ENCODE assay signal across 11 cellular contexts in the genomic region with DNA sequence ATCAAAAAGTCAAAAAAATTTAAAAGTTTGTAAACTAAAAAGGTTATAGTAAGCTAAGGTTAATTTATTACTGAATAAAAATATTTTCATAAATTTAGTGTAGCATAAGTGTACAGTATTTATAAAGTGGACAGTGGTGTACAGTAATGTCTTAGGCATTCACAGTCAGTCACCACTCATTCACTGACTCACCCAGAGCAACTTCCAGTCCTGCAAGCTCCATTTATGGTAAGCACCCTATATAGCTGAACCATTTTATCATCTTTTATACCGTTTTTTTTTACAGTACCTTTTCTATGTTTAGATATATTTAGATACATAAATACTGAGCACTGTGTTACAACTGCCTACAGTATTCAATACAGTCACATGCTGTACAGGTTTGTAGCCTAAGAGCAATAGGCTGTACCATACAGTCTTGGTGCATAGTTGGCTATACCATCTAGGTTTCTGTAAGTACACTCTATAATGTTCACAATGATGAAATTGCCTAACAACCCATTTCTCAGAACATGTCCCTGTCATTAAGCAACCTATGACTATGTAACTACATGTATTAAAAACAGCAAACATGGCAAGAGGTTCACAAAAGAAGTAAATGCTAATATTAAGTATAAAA. TPM values are rescaled to one million over a fixed set of nuclear protein-coding genes. Genes with fewer than 3 reads are reported as not detected.
DNase-seq lines count a peak whose midpoint lies in the region; ATAC-seq and TF ChIP-seq lines count a peak whose summit lies in the region.
"Had no signal": no experiment of that assay in that cellular context is flagged by ENCODE, and none has a peak within 500 bp of the region (broad histone marks: within the 10 kb centered on the region; RNA-seq: fewer than 3 reads in every experiment).

No MANE protein-coding gene starts in this region.

- H4K20me1 ChIP-seq in SK-N-SH (ENCODE audit: insufficient read depth) (no peaks in the 10 kb centered on the region; the same call in 1 of the 2 replicates), fibroblast of lung (ENCODE audit: control insufficient read depth, extremely low read depth, insufficient read depth, low read length) (no peaks in the 10 kb centered on the region), smooth muscle cell (ENCODE audit: low read depth) (peaks cover 25% of the 10 kb centered on the region), neural progenitor cell (ENCODE audit: low read depth) (no peaks in the 10 kb centered on the region)

- H3K79me2 ChIP-seq in SK-N-SH (ENCODE audit: insufficient read depth) (peaks cover 84% of the 10 kb centered on the region), fibroblast of lung (ENCODE audit: control insufficient read depth, insufficient read depth, low read length) (peaks cover 83% of the 10 kb centered on the region), smooth muscle cell (ENCODE audit: low read depth) (peaks cover 49% of the 10 kb centered on the region), neural progenitor cell (ENCODE audit: low read depth) (peaks cover 24% of the 10 kb centered on the region)

- CTCF ChIA-PET in SK-N-SH (lab: Yijun Ruan, JAX) = interaction anchor here (0.9 to 7.0 kb wide), 6 partner anchors 9 to 177 kb away, joined by 3 to 105 read pairs (median 4); no protein-coding TSS in a partner anchor

- no peaks in the 10 kb centered on the region for H3K9me2 ChIP-seq in SK-N-SH

- DNase-seq in activated naive CD4-positive, alpha-beta T cell treated with anti-CD3 and anti-CD28 coated beads, Interleukin-2, amount 50 U/mL, for 72 hours (ENCODE audit: low spot score in 2 of 2) = no peak
- DNase-seq in activated naive CD4-positive, alpha-beta T cell (lab: John Stamatoyannopoulos, UW) = no peak
- no peak for DNase-seq in SK-N-SH
- peak; percentile 86 to 87 for DNase-seq in fibroblast of lung (ENCODE audit: low read depth in 2 of 2)
- DNase-seq in smooth muscle cell (lab: John Stamatoyannopoulos, UW; ENCODE audit: unreplicated experiment) = no peak
- DNase-seq in neural progenitor cell (ENCODE audit: low spot score) = no peak
- DNase-seq in NCI-H2196 treated with DMSO at 0.1 percent for 48 hours (lab: John Stamatoyannopoulos, UW; ENCODE audit: unreplicated experiment) = no peak
- DNase-seq: left cardiac atrium, NCI-H1694 treated with DMSO at 0.1 percent for 48 hours, T-helper 9 cell had no signal

- H3K4me2 ChIP-seq in SK-N-SH = peak overlapping the region; percentile 8; the same call in 1 of the 2 replicates
- H3K4me2 ChIP-seq in fibroblast of lung (ENCODE audit: extremely low read depth, insufficient read depth, low read length) = peak overlapping the region; percentile 44
- H3K4me2 ChIP-seq in smooth muscle cell = peak overlapping the region; percentile 73
- no peak overlapping the region for H3K4me2 ChIP-seq in neural progenitor cell

- no peak overlapping the region for H3K4me3 Mint-ChIP-seq in neural progenitor cell

- H3K4me3 ChIP-seq in SK-N-SH (ENCODE audit: low read depth in 2 of 2, low read length in 1 of 2) (no peak overlapping the region), fibroblast of lung (replicated peaks in 1 of 4; ENCODE audit: control extremely low read depth in 1 of 4, insufficient read depth in 1 of 4, low read depth in 3 of 4, low read length in 4 of 4) (no peak overlapping the region), smooth muscle cell (no peak overlapping the region), neural progenitor cell (no peak overlapping the region)

- H3K27me3 Mint-ChIP-seq in neural progenitor cell (ENCODE audit: insufficient read depth, low read depth) = no peaks in the 10 kb centered on the region

- peaks cover 38% of the 10 kb centered on the region for H3K4me1 Mint-ChIP-seq in neural progenitor cell

- H2AFZ ChIP-seq in SK-N-SH (ENCODE audit: low read depth) = no peak overlapping the region
- H2AFZ ChIP-seq in fibroblast of lung (ENCODE audit: low read length) = no peak overlapping the region
- H2AFZ ChIP-seq in smooth muscle cell (ENCODE audit: low read depth) = no peak overlapping the region
- no peak overlapping the region for H2AFZ ChIP-seq in neural progenitor cell (replicated peaks)

- H3K27ac ChIP-seq in SK-N-SH (ENCODE audit: low read depth in 2 of 2, low read length in 1 of 2) = peak overlapping the region in 1 of 2 experiments; percentile 73; a peak in 2 of 4 replicates
- peak overlapping the region; percentile 65 for H3K27ac ChIP-seq in fibroblast of lung (ENCODE audit: insufficient read depth, low read length)
- H3K27ac ChIP-seq in smooth muscle cell (ENCODE audit: low read depth) = peak overlapping the region; percentile 85
- no peak overlapping the region for H3K27ac ChIP-seq in neural progenitor cell

- POLR2A ChIA-PET in SK-N-SH (lab: Yijun Ruan, JAX) = no interaction called here

- H3K4me1 ChIP-seq in SK-N-SH (ENCODE audit: control insufficient read depth in 1 of 2, insufficient read depth in 2 of 2, low read depth in 1 of 2, low read length in 1 of 2) = peaks cover 0 to 13% of the 10 kb centered on the region in 2 experiments; a peak in 1 of 4 replicates
- H3K4me1 ChIP-seq in fibroblast of lung (ENCODE audit: control insufficient read depth, extremely low read depth, insufficient read depth, low read length) = peaks cover 13% of the 10 kb centered on the region
- peaks cover 4% of the 10 kb centered on the region for H3K4me1 ChIP-seq in smooth muscle cell (ENCODE audit: low read depth)
- peaks cover under 1% of the 10 kb centered on the region for H3K4me1 ChIP-seq in neural progenitor cell

- no peak for TF ChIP-seq RAD21 in SK-N-SH (IDR thresholded peaks at IDR 0.05; ENCODE audit: low read length)

- H3K27me3 ChIP-seq in SK-N-SH (ENCODE audit: insufficient read depth) = peaks cover 4% of the 10 kb centered on the region; the same call in 1 of the 2 replicates
- H3K27me3 ChIP-seq in fibroblast of lung (ENCODE audit: control insufficient read depth, insufficient read depth, low read length) = no peaks in the 10 kb centered on the region
- H3K27me3 ChIP-seq in smooth muscle cell (ENCODE audit: low read depth) = no peaks in the 10 kb centered on the region
- H3K27me3 ChIP-seq in neural progenitor cell = no peaks in the 10 kb centered on the region

- H3K36me3 Mint-ChIP-seq in activated naive CD4-positive, alpha-beta T cell treated with anti-CD3 and anti-CD28 coated beads, Interleukin-2, amount 50 U/mL, for 72 hours = no peaks in the 10 kb centered on the region
- H3K36me3 Mint-ChIP-seq in neural progenitor cell = peaks cover 24% of the 10 kb centered on the region

- peak; percentile 69 to 70 for ATAC-seq in activated naive CD4-positive, alpha-beta T cell treated with anti-CD3 and anti-CD28 coated beads, Interleukin-2, amount 50 U/mL, for 72 hours
- no peak for ATAC-seq in HG03025 (IDR thresholded peaks at IDR 0.05; ENCODE audit: low FRiP score, unreplicated experiment)

- H3K9ac ChIP-seq in SK-N-SH (no peak overlapping the region), fibroblast of lung (ENCODE audit: insufficient read depth, low read length) (no peak overlapping the region), smooth muscle cell (ENCODE audit: low read depth) (peak overlapping the region; percentile 12), neural progenitor cell (no peak overlapping the region)

- peak in 1 of 2 experiments; percentile 44; a peak in 1 of 4 replicates for TF ChIP-seq EP300 in SK-N-SH (IDR thresholded peaks at IDR 0.05; ENCODE audit: borderline replicate concordance in 1 of 2, low read depth in 1 of 2, low read length in 1 of 2)

- H3K9me3 ChIP-seq in SK-N-SH (no peaks in the 10 kb centered on the region), fibroblast of lung (ENCODE audit: control insufficient read depth, insufficient read depth, low read depth, low read length) (no peaks in the 10 kb centered on the region), smooth muscle cell (replicated peaks; ENCODE audit: low read depth) (no peaks in the 10 kb centered on the region), neural progenitor cell (ENCODE audit: low read depth) (no peaks in the 10 kb centered on the region)

- no peaks in the 10 kb centered on the region for H3K9me3 Mint-ChIP-seq in activated naive CD4-positive, alpha-beta T cell treated with anti-CD3 and anti-CD28 coated beads, Interleukin-2, amount 50 U/mL, for 72 hours
- no peaks in the 10 kb centered on the region for H3K9me3 Mint-ChIP-seq in neural progenitor cell

- H3F3A ChIP-seq in SK-N-SH (replicated peaks; ENCODE audit: insufficient read depth) (peaks cover 14% of the 10 kb centered on the region), smooth muscle cell (ENCODE audit: low read depth) (no peaks in the 10 kb centered on the region), neural progenitor cell (ENCODE audit: low read depth) (no peaks in the 10 kb centered on the region)

- H3K36me3 ChIP-seq in SK-N-SH (replicated peaks in 1 of 2; ENCODE audit: control insufficient read depth in 1 of 2, insufficient read depth in 2 of 2, low read length in 1 of 2) = no peaks in the 10 kb centered on the region
- no peaks in the 10 kb centered on the region for H3K36me3 ChIP-seq in fibroblast of lung (ENCODE audit: control insufficient read depth, insufficient read depth, low read length)
- no peaks in the 10 kb centered on the region for H3K36me3 ChIP-seq in smooth muscle cell (ENCODE audit: low read depth)
- H3K36me3 ChIP-seq in neural progenitor cell = no peaks in the 10 kb centered on the region

- H3K27ac Mint-ChIP-seq in activated naive CD4-positive, alpha-beta T cell treated with anti-CD3 and anti-CD28 coated beads, Interleukin-2, amount 50 U/mL, for 72 hours = no peak overlapping the region
- no peak overlapping the region for H3K27ac Mint-ChIP-seq in neural progenitor cell

- 2% methylated on average over 1 of the region's 1 CpG for WGBS in SK-N-SH (ENCODE audit: low lambda C conversion rate)
- 42% methylated on average over 1 of the region's 1 CpG for WGBS in smooth muscle cell (ENCODE audit: low lambda C conversion rate)

- no peak for TF ChIP-seq CTCF in SK-N-SH (IDR thresholded peaks at IDR 0.05)
- no peak for TF ChIP-seq CTCF in fibroblast of lung (conservative IDR thresholded peaks at IDR 0.05 in 1 of 2, IDR thresholded peaks at IDR 0.05 in 1 of 2; ENCODE audit: low read depth in 1 of 2, low read length in 2 of 2)
- no peak for TF ChIP-seq CTCF in smooth muscle cell (IDR thresholded peaks at IDR 0.05; ENCODE audit: borderline replicate concordance, insufficient read depth, poor library complexity, severe bottlenecking)
- TF ChIP-seq CTCF in neural progenitor cell (IDR thresholded peaks at IDR 0.05) = no peak

TF ChIP-seq in SK-N-SH, 30 proteins besides CTCF, POLR2A, EP300 and RAD21 (continues in another document):
- no peak for TF ChIP-seq MEF2A (IDR thresholded peaks at IDR 0.05; ENCODE audit: borderline replicate concordance, low read depth)

RNA-seq across cellular contexts. Expression of a gene that starts 18.6 kb away (rescaled TPM):
- total RNA-seq in activated naive CD4-positive, alpha-beta T cell treated with anti-CD3 and anti-CD28 coated beads, Interleukin-2, amount 50 U/mL, for 72 hours = 10 to 100 TPM; 62.0 to 64.1 TPM
- polyA plus RNA-seq in SK-N-SH (2012; rRNA removed) (17.5 and 18.1 TPM in 2 replicates), fibroblast of lung (103 and 209 TPM in 2 replicates), smooth muscle cell (14.7 and 15.4 TPM in 2 replicates)
- polyA plus RNA-seq in SK-N-SH (2012; cell fraction: cytosol; rRNA removed) = 20.2 and 23.3 TPM in 2 replicates
- 10.0 and 18.6 TPM in 2 replicates for polyA plus RNA-seq in SK-N-SH (2012; cell fraction: nucleus; rRNA removed)
- total RNA-seq in fibroblast of lung (358 and 678 TPM in 2 replicates), smooth muscle cell (61.8 and 79.0 TPM in 2 replicates), neural progenitor cell (ENCODE audit: low replicate concordance) (53.6 and 87.3 TPM in 2 replicates)
- polyA plus RNA-seq in fibroblast of lung (2012) = 75.5 and 153 TPM in 2 replicates
- polyA minus RNA-seq in fibroblast of lung (ENCODE audit: low replicate concordance) = 63.0 and 123 TPM in 2 replicates

Comparison
In these comparisons a context has a peak if more than half of its experiments do, and no peak if none do; other contexts are left out.
1. DNase-seq: peak in fibroblast of lung (2 of 2); none in activated naive CD4-positive, alpha-beta T cell treated with anti-CD3 and anti-CD28 coated beads, Interleukin-2, amount 50 U/mL, for 72 hours (0 of 2), activated naive CD4-positive, alpha-beta T cell (0 of 4), SK-N-SH (single experiment), smooth muscle cell (single experiment), neural progenitor cell (single experiment) and NCI-H2196 treated with DMSO at 0.1 percent for 48 hours (single experiment).